ENCODE assay signal across 8 cellular contexts in the genomic region with DNA sequence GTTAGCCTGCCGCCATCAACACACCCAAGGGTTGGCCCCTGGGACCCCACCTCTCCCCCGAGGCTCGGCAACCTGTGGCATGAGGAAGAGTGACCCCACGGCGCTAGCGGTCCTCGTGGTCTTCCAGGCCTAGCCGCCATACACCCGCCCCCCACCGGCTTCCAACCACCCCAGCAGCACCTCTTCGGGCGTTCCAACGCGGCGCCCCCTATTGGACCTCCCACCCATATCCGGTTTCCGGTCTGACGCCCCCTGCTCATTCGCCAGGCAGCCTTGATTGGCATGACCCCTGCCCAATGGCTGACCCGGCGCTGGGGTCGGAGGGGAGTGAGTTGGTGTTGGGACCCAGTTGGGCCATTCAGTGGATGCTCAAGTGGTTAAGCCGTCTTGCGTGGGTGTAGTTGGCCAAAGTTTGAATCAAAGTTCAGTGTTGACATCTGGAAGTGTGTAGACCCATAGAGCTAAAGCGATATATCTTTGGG. TPM values are rescaled to one million over a fixed set of nuclear protein-coding genes. Genes with fewer than 3 reads are reported as not detected.
DNase-seq lines count a peak whose midpoint lies in the region; ATAC-seq and TF ChIP-seq lines count a peak whose summit lies in the region.

A gene (minus strand): TSS at position 210 of the 482 bp plus-strand sequence.

- peak in 3 of 12 donors; percentile 15 to 23 (median 22) for TF ChIP-seq CTCF in heart left ventricle (IDR thresholded peaks at IDR 0.05)

- peak within 1 kb of the TSS; percentile 15 to 78 (median 57) for H3K4me3 ChIP-seq in heart left ventricle

- no peaks in the 10 kb centered on the region for H3K36me3 ChIP-seq in heart left ventricle

- DNase-seq in SHP77 (lab: John Stamatoyannopoulos, UW) (peak; percentile 69 to 71), heart left ventricle (peak; percentile 83 to 91 (median 88)), putamen (ENCODE audit: low spot score) (peak; percentile 73), ureter (ENCODE audit: low spot score) (peak; percentile 83), NCI-H524 (lab: John Stamatoyannopoulos, UW) (no peak)
- peak; percentile 87 to 93 for DNase-seq in activated naive CD4-positive, alpha-beta T cell treated with anti-CD3 and anti-CD28 coated beads, Interleukin-2, amount 50 U/mL, for 72 hours (ENCODE audit: low spot score in 2 of 2)

- TF ChIP-seq POLR2A in heart left ventricle (IDR thresholded peaks at IDR 0.05), result no peak

- H3K9me3 Mint-ChIP-seq in activated naive CD4-positive, alpha-beta T cell treated with anti-CD3 and anti-CD28 coated beads, Interleukin-2, amount 50 U/mL, for 72 hours, result no peaks in the 10 kb centered on the region

- peaks cover 7 to 18% of the 10 kb centered on the region in 2 donors for H3K36me3 Mint-ChIP-seq in activated naive CD4-positive, alpha-beta T cell treated with anti-CD3 and anti-CD28 coated beads, Interleukin-2, amount 50 U/mL, for 72 hours

- peaks cover 11 to 61% (median 26%) of the 10 kb centered on the region in 9 donors for H3K27me3 ChIP-seq in heart left ventricle

- no peaks in the 10 kb centered on the region for H3K9me3 ChIP-seq in heart left ventricle

- H3K27ac ChIP-seq in heart left ventricle, result no peak within 1 kb of the TSS

- H3K27ac Mint-ChIP-seq in activated naive CD4-positive, alpha-beta T cell treated with anti-CD3 and anti-CD28 coated beads, Interleukin-2, amount 50 U/mL, for 72 hours, result peak within 1 kb of the TSS in 1 of 2 donors; percentile 85

- ATAC-seq in GM18907 (IDR thresholded peaks at IDR 0.05; ENCODE audit: unreplicated experiment) (peak; percentile 85), HG03097 (IDR thresholded peaks at IDR 0.05; ENCODE audit: low FRiP score, unreplicated experiment) (peak; percentile 72), heart left ventricle (peak; percentile 79 to 91 (median 88))
- ATAC-seq in activated naive CD4-positive, alpha-beta T cell treated with anti-CD3 and anti-CD28 coated beads, Interleukin-2, amount 50 U/mL, for 72 hours, result peak; percentile 88 to 91

- peaks cover 0 to 27% (median 5%) of the 10 kb centered on the region in 12 donors for H3K4me1 ChIP-seq in heart left ventricle

- intact Hi-C loops in heart left ventricle (cut with DNase I), result loop anchor here in 5 of 10 donors (5.0 to 10.0 kb wide), 3 partner anchors 198 to 616 kb away; a partner anchor contains a TSS

- 50 to 54% (median 52%) methylated on average over 25 of the region's 25 CpGs for WGBS in heart left ventricle, 4 donors

RNA-seq across cellular contexts. Expression of the gene that starts here (rescaled TPM):
- total RNA-seq in activated naive CD4-positive, alpha-beta T cell treated with anti-CD3 and anti-CD28 coated beads, Interleukin-2, amount 50 U/mL, for 72 hours, result 1 to 10 TPM; 3.0 to 3.4 TPM
- under 1 TPM in 7 of 9 donors, not detected in 2; 0.22 to 0.79 (median 0.29) TPM for total RNA-seq in heart left ventricle
- polyA plus RNA-seq in heart left ventricle, result under 1 TPM; 0.17 to 0.91 TPM
- total RNA-seq in ureter, result 2.4 TPM

Comparison
In these comparisons a context has a peak if more than half of its experiments do, and no peak if none do; other contexts are left out.
1. Peak in DNase-seq, ATAC-seq and H3K4me3 ChIP-seq in heart left ventricle; RNA of the gene not detected or under 1 TPM.
2. DNase-seq: peak in SHP77 (2 of 2), activated naive CD4-positive, alpha-beta T cell treated with anti-CD3 and anti-CD28 coated beads, Interleukin-2, amount 50 U/mL, for 72 hours (2 of 2), putamen (single experiment) and ureter (single experiment); none in NCI-H524 (0 of 2).
3. Peak in every context shown above with its lines, with median percentiles within 50 percentile points of each other: ATAC-seq.